In genomic region chrX:71148278-71148663, GRCh38 we compare ENCODE assay signal across 1 cellular context.
TF ChIP-seq lines count a peak whose summit lies in the region.

No MANE protein-coding gene starts in this region.

TF ChIP-seq in WTC11, 78 proteins besides CTCF, POLR2A, EP300 and RAD21 (continued from another document):
- TF ChIP-seq, protein P1, sequence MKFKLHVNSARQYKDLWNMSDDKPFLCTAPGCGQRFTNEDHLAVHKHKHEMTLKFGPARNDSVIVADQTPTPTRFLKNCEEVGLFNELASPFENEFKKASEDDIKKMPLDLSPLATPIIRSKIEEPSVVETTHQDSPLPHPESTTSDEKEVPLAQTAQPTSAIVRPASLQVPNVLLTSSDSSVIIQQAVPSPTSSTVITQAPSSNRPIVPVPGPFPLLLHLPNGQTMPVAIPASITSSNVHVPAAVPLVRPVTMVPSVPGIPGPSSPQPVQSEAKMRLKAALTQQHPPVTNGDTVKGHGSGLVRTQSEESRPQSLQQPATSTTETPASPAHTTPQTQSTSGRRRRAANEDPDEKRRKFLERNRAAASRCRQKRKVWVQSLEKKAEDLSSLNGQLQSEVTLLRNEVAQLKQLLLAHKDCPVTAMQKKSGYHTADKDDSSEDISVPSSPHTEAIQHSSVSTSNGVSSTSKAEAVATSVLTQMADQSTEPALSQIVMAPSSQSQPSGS (CRISPR knock-in tag; IDR thresholded peaks at IDR 0.05; ENCODE audit: borderline replicate concordance, low read depth) = no peak
- TF ChIP-seq FOXP1 (CRISPR knock-in tag; IDR thresholded peaks at IDR 0.05; ENCODE audit: borderline replicate concordance) = no peak
- TF ChIP-seq ELF4 (CRISPR knock-in tag; IDR thresholded peaks at IDR 0.05; ENCODE audit: low read depth) = no peak
- TF ChIP-seq ZBTB21 (CRISPR knock-in tag; IDR thresholded peaks at IDR 0.05; ENCODE audit: borderline replicate concordance) = no peak
- TF ChIP-seq TEAD1 (CRISPR knock-in tag; IDR thresholded peaks at IDR 0.05) = no peak
- TF ChIP-seq SOX15 (CRISPR knock-in tag; IDR thresholded peaks at IDR 0.05) = no peak
- TF ChIP-seq, protein P2, sequence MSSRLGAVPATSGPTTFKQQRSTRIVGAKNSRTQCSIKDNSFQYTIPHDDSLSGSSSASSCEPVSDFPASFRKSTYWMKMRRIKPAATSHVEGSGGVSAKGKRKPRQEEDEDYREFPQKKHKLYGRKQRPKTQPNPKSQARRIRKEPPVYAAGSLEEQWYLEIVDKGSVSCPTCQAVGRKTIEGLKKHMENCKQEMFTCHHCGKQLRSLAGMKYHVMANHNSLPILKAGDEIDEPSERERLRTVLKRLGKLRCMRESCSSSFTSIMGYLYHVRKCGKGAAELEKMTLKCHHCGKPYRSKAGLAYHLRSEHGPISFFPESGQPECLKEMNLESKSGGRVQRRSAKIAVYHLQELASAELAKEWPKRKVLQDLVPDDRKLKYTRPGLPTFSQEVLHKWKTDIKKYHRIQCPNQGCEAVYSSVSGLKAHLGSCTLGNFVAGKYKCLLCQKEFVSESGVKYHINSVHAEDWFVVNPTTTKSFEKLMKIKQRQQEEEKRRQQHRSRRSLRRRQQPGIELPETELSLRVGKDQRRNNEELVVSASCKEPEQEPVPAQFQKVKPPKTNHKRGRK (CRISPR knock-in tag; IDR thresholded peaks at IDR 0.05; ENCODE audit: borderline replicate concordance) = no peak
- TF ChIP-seq, protein P3, sequence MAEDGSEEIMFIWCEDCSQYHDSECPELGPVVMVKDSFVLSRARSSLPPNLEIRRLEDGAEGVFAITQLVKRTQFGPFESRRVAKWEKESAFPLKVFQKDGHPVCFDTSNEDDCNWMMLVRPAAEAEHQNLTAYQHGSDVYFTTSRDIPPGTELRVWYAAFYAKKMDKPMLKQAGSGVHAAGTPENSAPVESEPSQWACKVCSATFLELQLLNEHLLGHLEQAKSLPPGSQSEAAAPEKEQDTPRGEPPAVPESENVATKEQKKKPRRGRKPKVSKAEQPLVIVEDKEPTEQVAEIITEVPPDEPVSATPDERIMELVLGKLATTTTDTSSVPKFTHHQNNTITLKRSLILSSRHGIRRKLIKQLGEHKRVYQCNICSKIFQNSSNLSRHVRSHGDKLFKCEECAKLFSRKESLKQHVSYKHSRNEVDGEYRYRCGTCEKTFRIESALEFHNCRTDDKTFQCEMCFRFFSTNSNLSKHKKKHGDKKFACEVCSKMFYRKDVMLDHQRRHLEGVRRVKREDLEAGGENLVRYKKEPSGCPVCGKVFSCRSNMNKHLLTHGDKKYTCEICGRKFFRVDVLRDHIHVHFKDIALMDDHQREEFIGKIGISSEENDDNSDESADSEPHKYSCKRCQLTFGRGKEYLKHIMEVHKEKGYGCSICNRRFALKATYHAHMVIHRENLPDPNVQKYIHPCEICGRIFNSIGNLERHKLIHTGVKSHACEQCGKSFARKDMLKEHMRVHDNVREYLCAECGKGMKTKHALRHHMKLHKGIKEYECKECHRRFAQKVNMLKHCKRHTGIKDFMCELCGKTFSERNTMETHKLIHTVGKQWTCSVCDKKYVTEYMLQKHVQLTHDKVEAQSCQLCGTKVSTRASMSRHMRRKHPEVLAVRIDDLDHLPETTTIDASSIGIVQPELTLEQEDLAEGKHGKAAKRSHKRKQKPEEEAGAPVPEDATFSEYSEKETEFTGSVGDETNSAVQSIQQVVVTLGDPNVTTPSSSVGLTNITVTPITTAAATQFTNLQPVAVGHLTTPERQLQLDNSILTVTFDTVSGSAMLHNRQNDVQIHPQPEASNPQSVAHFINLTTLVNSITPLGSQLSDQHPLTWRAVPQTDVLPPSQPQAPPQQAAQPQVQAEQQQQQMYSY (CRISPR knock-in tag; IDR thresholded peaks at IDR 0.05) = no peak
